In the genomic region with DNA sequence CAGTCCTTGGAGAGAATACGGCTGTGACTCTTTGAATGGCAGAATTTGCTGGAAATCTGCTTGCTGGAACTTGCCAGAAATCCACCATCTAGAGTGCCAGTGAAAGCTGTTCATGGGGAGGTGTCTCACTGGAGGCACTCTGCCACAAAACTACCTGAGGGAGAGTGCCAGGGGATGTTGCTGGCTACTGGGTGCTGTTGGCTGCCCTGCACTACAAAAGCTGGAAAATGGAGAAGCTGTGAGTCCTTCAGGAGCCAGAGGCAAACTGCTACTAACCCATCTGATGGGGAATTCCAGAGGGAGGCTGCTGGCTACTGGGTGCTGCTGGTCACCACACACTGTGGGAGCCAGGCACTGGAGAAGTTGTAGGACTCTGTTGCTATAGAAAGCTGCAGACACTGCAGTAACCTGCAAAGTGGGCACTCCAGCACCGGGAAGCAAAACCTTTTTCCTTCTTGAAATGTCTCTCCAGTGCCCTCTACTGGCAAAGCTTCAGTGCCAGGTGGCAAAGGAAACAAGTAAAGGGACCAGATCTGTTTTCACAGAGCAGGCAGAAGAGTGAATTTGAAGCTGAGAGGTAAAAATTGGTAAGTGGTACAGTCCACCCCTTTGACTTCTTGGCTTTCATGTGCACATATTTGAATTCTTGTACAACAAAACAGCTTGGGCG, we compare ENCODE assay signal across 8 cellular contexts. TPM values are rescaled to one million over a fixed set of nuclear protein-coding genes. Genes with fewer than 3 reads are reported as not detected.
DNase-seq lines count a peak whose midpoint lies in the region; ATAC-seq and TF ChIP-seq lines count a peak whose summit lies in the region.

No MANE protein-coding gene starts in this region.

- H3K36me3 Mint-ChIP-seq in CD4-positive, CD25-positive, alpha-beta regulatory T cell = no peaks in the 10 kb centered on the region
- no peaks in the 10 kb centered on the region for H3K36me3 Mint-ChIP-seq in neural crest cell (ENCODE audit: low read depth)
- no peaks in the 10 kb centered on the region for H3K36me3 Mint-ChIP-seq in type B pancreatic cell

- H3K9me3 Mint-ChIP-seq in CD4-positive, CD25-positive, alpha-beta regulatory T cell = no peaks in the 10 kb centered on the region
- peaks cover 4% of the 10 kb centered on the region for H3K9me3 Mint-ChIP-seq in neural crest cell
- no peaks in the 10 kb centered on the region for H3K9me3 Mint-ChIP-seq in type B pancreatic cell

- TF ChIP-seq CTCF in HL-60 (IDR thresholded peaks at IDR 0.05; ENCODE audit: insufficient read depth, low read length) (peak; percentile 64), neural crest cell (conservative IDR thresholded peaks at IDR 0.05) (peak; percentile 63), type B pancreatic cell (conservative IDR thresholded peaks at IDR 0.05) (peak; percentile 75)

- H3K27ac ChIP-seq in CD4-positive, CD25-positive, alpha-beta regulatory T cell (ENCODE audit: insufficient read depth, low read length, poor library complexity, severe bottlenecking) = no peak overlapping the region
- H3K27ac ChIP-seq in HL-60 (replicated peaks) = no peak overlapping the region

- peaks cover 11% of the 10 kb centered on the region for H3K27me3 Mint-ChIP-seq in CD4-positive, CD25-positive, alpha-beta regulatory T cell
- H3K27me3 Mint-ChIP-seq in neural crest cell (ENCODE audit: low read depth) = peaks cover 5% of the 10 kb centered on the region
- H3K27me3 Mint-ChIP-seq in type B pancreatic cell = no peaks in the 10 kb centered on the region

- H3K9me3 ChIP-seq in CD4-positive, CD25-positive, alpha-beta regulatory T cell (ENCODE audit: control insufficient read depth in 2 of 2, low read length in 2 of 2) = no peaks in the 10 kb centered on the region

- peaks cover 0 to 4% (median 0%) of the 10 kb centered on the region in 4 donors for H3K4me1 Mint-ChIP-seq in CD4-positive, CD25-positive, alpha-beta regulatory T cell
- H3K4me1 Mint-ChIP-seq in neural crest cell (no peaks in the 10 kb centered on the region), type B pancreatic cell (ENCODE audit: unreplicated experiment) (no peaks in the 10 kb centered on the region)

- no peaks in the 10 kb centered on the region for H3K4me1 ChIP-seq in CD4-positive, CD25-positive, alpha-beta regulatory T cell (ENCODE audit: control insufficient read depth, insufficient read depth, low read length, poor library complexity, severe bottlenecking)

- no peak overlapping the region for H3K4me3 ChIP-seq in CD4-positive, CD25-positive, alpha-beta regulatory T cell (ENCODE audit: low read depth, low read length)
- H3K4me3 ChIP-seq in HL-60 (replicated peaks; ENCODE audit: insufficient read depth, low read length) = no peak overlapping the region

- no peaks in the 10 kb centered on the region for H3K27me3 ChIP-seq in CD4-positive, CD25-positive, alpha-beta regulatory T cell (ENCODE audit: control insufficient read depth, insufficient read depth, low read length)
- no peaks in the 10 kb centered on the region for H3K27me3 ChIP-seq in HL-60 (ENCODE audit: insufficient read depth, poor library complexity, severe bottlenecking)

- no peaks in the 10 kb centered on the region for H3K36me3 ChIP-seq in CD4-positive, CD25-positive, alpha-beta regulatory T cell (ENCODE audit: control insufficient read depth, insufficient read depth, low read length)

- no peak overlapping the region for H3K27ac Mint-ChIP-seq in CD4-positive, CD25-positive, alpha-beta regulatory T cell
- no peak overlapping the region for H3K27ac Mint-ChIP-seq in neural crest cell (ENCODE audit: unreplicated experiment)
- H3K27ac Mint-ChIP-seq in type B pancreatic cell = no peak overlapping the region

- peak in 1 of 2 donors; percentile 37 for ATAC-seq in CD4-positive, CD25-positive, alpha-beta regulatory T cell (ENCODE audit: low read depth in 2 of 2)
- ATAC-seq in esophagus mucosa = peak; percentile 61
- no peak for ATAC-seq in GM19463 (IDR thresholded peaks at IDR 0.05; ENCODE audit: unreplicated experiment)

- H3K4me3 Mint-ChIP-seq in CD4-positive, CD25-positive, alpha-beta regulatory T cell = no peak overlapping the region
- H3K4me3 Mint-ChIP-seq in neural crest cell = no peak overlapping the region
- no peak overlapping the region for H3K4me3 Mint-ChIP-seq in type B pancreatic cell

- peak; percentile 7 to 71 (median 40) for DNase-seq in CD4-positive, CD25-positive, alpha-beta regulatory T cell
- DNase-seq in HL-60 (ENCODE audit: low read depth in 1 of 2, low spot score in 1 of 2) (peak in 1 of 2 experiments; percentile 73), NOMO-1 (lab: John Stamatoyannopoulos, UW; ENCODE audit: unreplicated experiment in 2 of 2) (peak; percentile 46 to 62), neural crest cell (ENCODE audit: low read depth, low spot score) (peak; percentile 45), type B pancreatic cell (ENCODE audit: extremely low spot score, unreplicated experiment) (no peak)
- DNase-seq in activated CD8-positive, alpha-beta memory T cell treated with anti-CD3 and anti-CD28 coated beads, Interleukin-2, amount 50 U/mL, for 1 hour (ENCODE audit: extremely low read depth) = peak; percentile 13

RNA-seq across cellular contexts. Expression of gene HSD17B10, which starts 47.8 kb away (rescaled TPM):
- 54.5 TPM for total RNA-seq in CD4-positive, CD25-positive, alpha-beta regulatory T cell
- 100 to 1,000 TPM; 133 to 155 (median 147) TPM for polyA plus RNA-seq in CD4-positive, CD25-positive, alpha-beta regulatory T cell
- total RNA-seq in esophagus mucosa = 132 TPM
- 135 and 137 TPM in 2 replicates for total RNA-seq in neural crest cell
- 63.7 and 101 TPM in 2 replicates for total RNA-seq in type B pancreatic cell (ENCODE audit: low replicate concordance)

RNA-seq across cellular contexts. Expression of gene RIBC1, which starts 59.3 kb away (rescaled TPM):
- total RNA-seq in CD4-positive, CD25-positive, alpha-beta regulatory T cell = 1.8 TPM
- under 1 TPM in 3 of 4 donors, not detected in 1; 0.39 to 0.91 (median 0.75) TPM for polyA plus RNA-seq in CD4-positive, CD25-positive, alpha-beta regulatory T cell
- total RNA-seq in esophagus mucosa (0.36 TPM), neural crest cell (1.3 and 1.5 TPM in 2 replicates), type B pancreatic cell (ENCODE audit: low replicate concordance) (1.9 and 2.7 TPM in 2 replicates)

RNA-seq across cellular contexts. Expression of gene SMC1A, which starts 59.5 kb away (rescaled TPM):
- total RNA-seq in CD4-positive, CD25-positive, alpha-beta regulatory T cell = 74.9 TPM
- 10 to 100 TPM; 37.1 to 48.8 (median 45.7) TPM for polyA plus RNA-seq in CD4-positive, CD25-positive, alpha-beta regulatory T cell
- 52.5 TPM for total RNA-seq in esophagus mucosa
- 129 and 153 TPM in 2 replicates for total RNA-seq in neural crest cell
- total RNA-seq in type B pancreatic cell (ENCODE audit: low replicate concordance) = 56.0 and 87.6 TPM in 2 replicates
